Comparison of ENCODE assay signal across 19 cellular contexts in the genomic region with DNA sequence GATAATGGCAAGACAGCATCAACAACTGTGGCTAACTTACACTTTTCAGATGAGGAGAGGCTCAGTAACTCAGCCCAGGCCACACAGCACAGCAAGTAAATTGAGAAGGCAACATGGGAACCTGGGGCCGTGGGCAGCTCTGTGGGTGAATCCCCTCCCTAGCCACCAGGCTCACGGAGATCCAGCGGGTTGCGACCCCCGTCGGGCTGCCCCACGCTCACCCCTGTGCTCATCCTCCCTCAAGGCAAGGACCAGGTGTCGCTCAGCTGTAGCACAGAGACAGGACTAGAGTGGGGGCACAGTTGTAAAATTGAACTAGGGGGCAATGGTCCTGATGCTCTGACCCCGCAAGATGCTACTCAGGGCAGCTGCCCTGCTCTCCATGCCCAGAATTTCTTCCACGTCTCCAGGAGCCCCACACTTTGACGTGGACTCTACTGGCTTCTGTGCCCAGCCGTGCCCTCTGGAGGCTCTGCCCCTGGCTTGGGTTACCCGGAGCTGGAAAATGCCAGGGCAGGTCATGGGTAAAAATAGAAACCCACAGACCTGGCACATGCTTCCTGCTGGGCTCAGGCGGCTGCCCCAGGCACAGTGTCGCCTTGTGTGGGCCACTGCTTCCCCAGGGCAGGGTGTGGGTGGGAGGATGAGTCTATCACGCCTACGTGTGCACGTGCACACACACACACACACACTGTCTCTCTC. TPM values are rescaled to one million over a fixed set of nuclear protein-coding genes. Genes with fewer than 3 reads are reported as not detected.
DNase-seq lines count a peak whose midpoint lies in the region; ATAC-seq and TF ChIP-seq lines count a peak whose summit lies in the region.
"Had no signal": no experiment of that assay in that cellular context is flagged by ENCODE, and none has a peak within 500 bp of the region (broad histone marks: within the 10 kb centered on the region; RNA-seq: fewer than 3 reads in every experiment).

No MANE protein-coding gene starts in this region.

- no peaks in the 10 kb centered on the region for H3K9me3 Mint-ChIP-seq in immature natural killer cell
- no peaks in the 10 kb centered on the region for H3K9me3 Mint-ChIP-seq in activated naive CD4-positive, alpha-beta T cell treated with anti-CD3 and anti-CD28 coated beads for 36 hours
- H3K9me3 Mint-ChIP-seq: dendritic cell treated with granulocyte-macrophage colony-stimulating factor and Interleukin-4, amounts not matched to agents 40 ng/mL and 50 ng/mL, for 4 days; memory B cell; nephron progenitor cell had no signal

- H3K27ac Mint-ChIP-seq in immature natural killer cell, result peak overlapping the region in 1 of 6 donors; percentile 39
- H3K27ac Mint-ChIP-seq in activated naive CD4-positive, alpha-beta T cell treated with anti-CD3 and anti-CD28 coated beads for 36 hours, result no peak overlapping the region
- H3K27ac Mint-ChIP-seq: dendritic cell treated with granulocyte-macrophage colony-stimulating factor and Interleukin-4, amounts not matched to agents 40 ng/mL and 50 ng/mL, for 4 days; memory B cell; nephron progenitor cell had no signal

- H3K27me3 ChIP-seq in stomach, result no peaks in the 10 kb centered on the region
- H3K27me3 ChIP-seq in Karpas-422 (ENCODE audit: low read length), result no peaks in the 10 kb centered on the region
- H3K27me3 ChIP-seq: body of pancreas had no signal

- H3K36me3 Mint-ChIP-seq in immature natural killer cell, result no peaks in the 10 kb centered on the region
- no peaks in the 10 kb centered on the region for H3K36me3 Mint-ChIP-seq in activated naive CD4-positive, alpha-beta T cell treated with anti-CD3 and anti-CD28 coated beads for 36 hours (ENCODE audit: low read depth)
- H3K36me3 Mint-ChIP-seq: memory B cell had no signal

- H3K36me3 ChIP-seq in stomach (peaks cover 0 to 14% (median 2%) of the 10 kb centered on the region in 4 donors), Karpas-422 (ENCODE audit: insufficient read depth, low read length) (no peaks in the 10 kb centered on the region)

- no peak overlapping the region for H2AFZ ChIP-seq in Karpas-422 (ENCODE audit: low read length)

- TF ChIP-seq CTCF in stomach (IDR thresholded peaks at IDR 0.05), result no peak

- CTCF ChIA-PET in activated naive CD4-positive, alpha-beta T cell treated with anti-CD3 and anti-CD28 coated beads for 36 hours (lab: Charles Lee), result interaction anchor here (0.9 kb wide), 1 partner anchor 44 kb away, joined by 3 read pairs; no protein-coding TSS in a partner anchor

- H4K20me1 ChIP-seq in Karpas-422 (ENCODE audit: insufficient read depth, low read depth, low read length), result 0 out of 2 replicates have a peak, but pooled peaks cover 14% of the 10 kb centered on the region

- intact Hi-C loops in Right ventricle myocardium inferior (cut with DNase I), result no loop called here
- intact Hi-C loops in cardiac septum (cut with DNase I), result no loop called here
- intact Hi-C loops in left ventricle myocardium superior (cut with micrococcal nuclease), result no loop called here
- intact Hi-C loops in stomach (cut with DNase I; ENCODE audit: low total_unique reads), result no loop called here
- intact Hi-C loops in activated naive CD4-positive, alpha-beta T cell treated with anti-CD3 and anti-CD28 coated beads for 36 hours (cut with micrococcal nuclease), result no loop called here

- H3K4me2 ChIP-seq in Karpas-422 (ENCODE audit: low read depth, low read length, poor library complexity, severe bottlenecking), result no peak overlapping the region

- peaks cover 21 to 34% of the 10 kb centered on the region in 2 donors for H3K4me1 Mint-ChIP-seq in immature natural killer cell
- peaks cover 3% of the 10 kb centered on the region for H3K4me1 Mint-ChIP-seq in activated naive CD4-positive, alpha-beta T cell treated with anti-CD3 and anti-CD28 coated beads for 36 hours (ENCODE audit: low read depth)
- H3K4me1 Mint-ChIP-seq: nephron progenitor cell had no signal

- H3K9me2 ChIP-seq in Karpas-422 (replicated peaks; ENCODE audit: insufficient read depth, low read length), result no peaks in the 10 kb centered on the region

- no peak overlapping the region for H3K9ac ChIP-seq in Karpas-422 (ENCODE audit: low read length)

- peak overlapping the region in 1 of 5 donors; percentile 26 for H3K4me3 Mint-ChIP-seq in immature natural killer cell
- H3K4me3 Mint-ChIP-seq in activated naive CD4-positive, alpha-beta T cell treated with anti-CD3 and anti-CD28 coated beads for 36 hours, result no peak overlapping the region
- H3K4me3 Mint-ChIP-seq: dendritic cell treated with granulocyte-macrophage colony-stimulating factor and Interleukin-4, amounts not matched to agents 40 ng/mL and 50 ng/mL, for 4 days; memory B cell; nephron progenitor cell had no signal

- 65 to 79% (median 68%) methylated on average over 18 of the region's 18 CpGs for WGBS in stomach, 5 donors

- H3K4me1 ChIP-seq in stomach (no peaks in the 10 kb centered on the region), Karpas-422 (ENCODE audit: low read length) (no peaks in the 10 kb centered on the region)
- H3K4me1 ChIP-seq: body of pancreas had no signal

- H3K27ac ChIP-seq in stomach, result no peak overlapping the region
- no peak overlapping the region for H3K27ac ChIP-seq in Karpas-422 (ENCODE audit: low read length)
- H3K27ac ChIP-seq: body of pancreas had no signal

- ATAC-seq in Right ventricle myocardium inferior, result peak; percentile 79
- ATAC-seq in left ventricle myocardium superior, result peak; percentile 86
- ATAC-seq: body of pancreas had no signal

- H3K4me3 ChIP-seq in stomach (no peak overlapping the region), Karpas-422 (ENCODE audit: low read length) (no peak overlapping the region)
- H3K4me3 ChIP-seq: body of pancreas had no signal

- TF ChIP-seq POLR2A in stomach (IDR thresholded peaks at IDR 0.05), result no peak

- H3K9me3 ChIP-seq in stomach (no peaks in the 10 kb centered on the region), Karpas-422 (ENCODE audit: low read length) (no peaks in the 10 kb centered on the region)
- H3K9me3 ChIP-seq: body of pancreas had no signal

- H3K79me2 ChIP-seq in Karpas-422 (ENCODE audit: low read length), result no peaks in the 10 kb centered on the region

- no peak for DNase-seq in Right ventricle myocardium inferior (ENCODE audit: missing footprints)
- no peak for DNase-seq in cardiac septum (ENCODE audit: low spot score)
- DNase-seq in UCSD-AML1 (lab: John Stamatoyannopoulos, UW; ENCODE audit: unreplicated experiment), result peak; percentile 51
- peak; percentile 78 for DNase-seq in left ventricle myocardium superior
- DNase-seq in stomach, result peak; percentile 50
- no peak for DNase-seq in immature natural killer cell
- DNase-seq in Karpas-422, result no peak
- DNase-seq in activated naive CD4-positive, alpha-beta T cell treated with anti-CD3 and anti-CD28 coated beads for 36 hours, result no peak
- DNase-seq: activated naive CD4-positive, alpha-beta T cell treated with anti-CD3 and anti-CD28 coated beads, Interleukin-2, amount 50 U/mL, for 16 hours; activated T-cell treated with anti-CD3 and anti-CD28 coated beads for 4 hours; body of pancreas; HCEC 1CT; Kasumi-1; NCI-H187 treated with DMSO at 0.1 percent for 48 hours; NCI-H446 treated with DMSO at 0.1 percent for 48 hours; nephron progenitor cell had no signal

- TF ChIP-seq EP300 in stomach (IDR thresholded peaks at IDR 0.05), result no peak

- H3K27me3 Mint-ChIP-seq in immature natural killer cell (ENCODE audit: low read depth in 3 of 3), result peaks cover 0 to 3% (median 2%) of the 10 kb centered on the region in 3 donors
- H3K27me3 Mint-ChIP-seq in activated naive CD4-positive, alpha-beta T cell treated with anti-CD3 and anti-CD28 coated beads for 36 hours (ENCODE audit: low read depth), result no peaks in the 10 kb centered on the region
- H3K27me3 Mint-ChIP-seq: memory B cell had no signal

RNA-seq across cellular contexts. Expression of a gene that starts 9.0 kb away (rescaled TPM):
- total RNA-seq in Right ventricle myocardium inferior, result 243 TPM
- 84.0 TPM for total RNA-seq in cardiac septum
- 298 TPM for total RNA-seq in left ventricle myocardium superior
- not detected for total RNA-seq in stomach
- 1 to 10 TPM; 3.1 to 4.1 (median 3.5) TPM for polyA plus RNA-seq in stomach
- 1 to 10 TPM in 2 of 3 donors, not detected in 1; 2.2 to 2.9 TPM for polyA plus RNA-seq in immature natural killer cell
- 1.5 and 3.0 TPM in 2 replicates for total RNA-seq in Karpas-422 (2014; rRNA removed; shearing (Covaris generic); ENCODE audit: low replicate concordance)
- under 1 TPM in 1 of 2 experiments, not detected in 1; 0.25 TPM for total RNA-seq in activated naive CD4-positive, alpha-beta T cell treated with anti-CD3 and anti-CD28 coated beads for 36 hours
- total RNA-seq: epithelial cell of proximal tubule had no signal

RNA-seq across cellular contexts. Expression of a gene that starts 30.4 kb away (rescaled TPM):
- 2.7 TPM for total RNA-seq in Right ventricle myocardium inferior
- total RNA-seq in cardiac septum, result 1.4 TPM
- total RNA-seq in left ventricle myocardium superior, result 2.6 TPM
- total RNA-seq in stomach, result 1 to 10 TPM in 3 of 5 donors, under 1 TPM in 1, not detected in 1; 0.29 to 5.1 (median 2.9) TPM
- polyA plus RNA-seq in stomach, result 1 to 10 TPM; 5.4 to 9.6 (median 5.8) TPM
- polyA plus RNA-seq in immature natural killer cell, result 10 to 100 TPM; 13.1 to 25.5 (median 16.9) TPM
- total RNA-seq in Karpas-422 (2014; rRNA removed; shearing (Covaris generic); ENCODE audit: low replicate concordance), result 1.0 and 3.3 TPM in 2 replicates
- 10 to 100 TPM; 13.4 to 13.9 TPM for total RNA-seq in activated naive CD4-positive, alpha-beta T cell treated with anti-CD3 and anti-CD28 coated beads for 36 hours

RNA-seq across cellular contexts. Expression of a gene that starts 41.8 kb away (rescaled TPM):
- 19.4 TPM for total RNA-seq in Right ventricle myocardium inferior
- total RNA-seq in cardiac septum, result 24.9 TPM
- total RNA-seq in left ventricle myocardium superior, result 20.6 TPM
- 100 to 1,000 TPM in 1 of 5 donors, 10 to 100 TPM in 4; 11.7 to 564 (median 17.9) TPM for total RNA-seq in stomach
- polyA plus RNA-seq in stomach, result 10 to 100 TPM in 2 of 3 donors, 1 to 10 TPM in 1; 6.7 to 20.5 (median 12.7) TPM
- 1 to 10 TPM in 2 of 3 donors, under 1 TPM in 1; 0.27 to 6.4 (median 5.1) TPM for polyA plus RNA-seq in immature natural killer cell
- total RNA-seq in Karpas-422 (2014; rRNA removed; shearing (Covaris generic); ENCODE audit: low replicate concordance), result 22.4 and 27.5 TPM in 2 replicates
- 10 to 100 TPM; 47.6 to 48.2 TPM for total RNA-seq in activated naive CD4-positive, alpha-beta T cell treated with anti-CD3 and anti-CD28 coated beads for 36 hours

Comparison
In these comparisons a context has a peak if more than half of its experiments do, and no peak if none do; other contexts are left out.
1. DNase-seq: peak in UCSD-AML1 (single experiment), left ventricle myocardium superior (single experiment) and stomach (single experiment); none in Right ventricle myocardium inferior (single experiment), cardiac septum (single experiment), immature natural killer cell (0 of 3), Karpas-422 (single experiment) and activated naive CD4-positive, alpha-beta T cell treated with anti-CD3 and anti-CD28 coated beads for 36 hours (single experiment).
2. RNA of a gene that starts 9.0 kb away (total RNA-seq): 298 TPM in left ventricle myocardium superior (single experiment), 243 TPM in Right ventricle myocardium inferior (single experiment) and 84.0 TPM in cardiac septum (single experiment); 1.5 to 3.0 TPM in Karpas-422, 0.25 TPM in activated naive CD4-positive, alpha-beta T cell treated with anti-CD3 and anti-CD28 coated beads for 36 hours and not detected in stomach; every median in the first group is over 10 times any median in the second.